Comparison of ENCODE assay signal across 25 cellular contexts in the genomic region with DNA sequence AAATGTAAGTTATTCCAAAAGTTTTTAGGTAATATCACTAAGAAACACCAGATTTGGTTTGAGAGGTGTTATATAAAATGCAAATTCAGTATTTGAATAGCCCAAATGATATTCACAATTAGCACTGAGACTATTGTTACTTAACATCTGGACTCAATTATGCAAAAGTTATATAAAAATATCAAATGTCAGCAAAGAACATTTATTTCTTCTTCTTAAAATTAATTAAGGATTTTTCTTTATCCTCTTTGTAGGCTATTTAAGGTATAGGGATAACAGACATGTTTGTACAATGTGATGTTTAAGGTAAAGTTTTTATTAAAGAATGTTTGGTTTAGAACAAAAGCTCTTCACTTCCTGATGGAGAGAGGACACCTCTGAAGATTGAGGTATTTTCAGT.
DNase-seq lines count a peak whose midpoint lies in the region; ATAC-seq, FAIRE-seq and TF ChIP-seq lines count a peak whose summit lies in the region.
"Had no signal": no experiment of that assay in that cellular context is flagged by ENCODE, and none has a peak within 500 bp of the region (broad histone marks: within the 10 kb centered on the region; RNA-seq: fewer than 3 reads in every experiment).

No MANE protein-coding gene starts in this region.

- H3K4me2 ChIP-seq in HepG2 (ENCODE audit: low read depth, low read length) (no peak overlapping the region), K562 (ENCODE audit: insufficient read depth, low read length) (no peak overlapping the region), H1 (ENCODE audit: insufficient read depth in 1 of 2, low read depth in 2 of 2, low read length in 2 of 2) (no peak overlapping the region), neural progenitor cell (no peak overlapping the region), neuronal stem cell (ENCODE audit: insufficient read depth, low read length, poor library complexity, severe bottlenecking) (no peak overlapping the region)
- H3K4me2 ChIP-seq: A549; BLaER1 treated with 17β-estradiol and CSF1 and Interleukin-3, amounts not matched to agents 10 nM and 100 nM had no signal

- H2AFZ ChIP-seq in HepG2 (ENCODE audit: low read length) (no peak overlapping the region), K562 (ENCODE audit: low read depth, low read length) (no peak overlapping the region), H1 (ENCODE audit: low read length) (0 out of 2 replicates have a peak overlapping the region, but pooled peaks have one; percentile 27), neural progenitor cell (replicated peaks) (peak overlapping the region; percentile 50), neuronal stem cell (ENCODE audit: low read length) (no peak overlapping the region)

- ATAC-seq in HepG2: no peak
- no peak for ATAC-seq in right lobe of liver
- no peak for ATAC-seq in K562
- ATAC-seq in GM21528 (IDR thresholded peaks at IDR 0.05; ENCODE audit: low FRiP score, unreplicated experiment): no peak
- ATAC-seq: A549; CD8-positive, alpha-beta T cell had no signal

- H2BK15ac ChIP-seq in H1 (ENCODE audit: low read length): no peak overlapping the region
- no peak overlapping the region for H2BK15ac ChIP-seq in neuronal stem cell (ENCODE audit: low read length)

- no peak overlapping the region for H2AK5ac ChIP-seq in H1 (ENCODE audit: low read depth, low read length)
- no peak overlapping the region for H2AK5ac ChIP-seq in neuronal stem cell (ENCODE audit: low read depth, low read length)

- H4K20me1 ChIP-seq in HepG2 (ENCODE audit: insufficient read depth, low read length) (no peaks in the 10 kb centered on the region), K562 (replicated peaks; ENCODE audit: control insufficient read depth, insufficient read depth, low read length) (no peaks in the 10 kb centered on the region), H1 (replicated peaks in 1 of 2; ENCODE audit: control insufficient read depth in 1 of 2, insufficient read depth in 2 of 2, low read length in 2 of 2) (no peaks in the 10 kb centered on the region), neural progenitor cell (ENCODE audit: low read depth) (no peaks in the 10 kb centered on the region)
- H4K20me1 ChIP-seq: BLaER1 treated with 17β-estradiol and CSF1 and Interleukin-3, amounts not matched to agents 10 nM and 100 nM had no signal

- H3K36me3 Mint-ChIP-seq in neural progenitor cell: no peaks in the 10 kb centered on the region
- H3K36me3 Mint-ChIP-seq: CD8-positive, alpha-beta T cell had no signal

- H3K23ac ChIP-seq in H1 (ENCODE audit: insufficient read length) (no peak overlapping the region), neuronal stem cell (ENCODE audit: low read depth, low read length, poor library complexity) (no peak overlapping the region)

- no peak overlapping the region for H3K4me3 Mint-ChIP-seq in neural progenitor cell
- H3K4me3 Mint-ChIP-seq: B cell; CD4-positive, alpha-beta T cell; CD8-positive, alpha-beta T cell had no signal

- no peak overlapping the region for H4K5ac ChIP-seq in H1 (ENCODE audit: insufficient read length, low read depth, low read length)

- no peak for TF ChIP-seq CTCF in HepG2 (CRISPR knock-in tag; IDR thresholded peaks at IDR 0.05)
- no peak for TF ChIP-seq CTCF in right lobe of liver (IDR thresholded peaks at IDR 0.05)
- no peak for TF ChIP-seq CTCF in K562 (IDR thresholded peaks at IDR 0.05 in 2 of 3, conservative IDR thresholded peaks at IDR 0.05 in 1 of 3; ENCODE audit: insufficient read depth in 2 of 3, low read depth in 1 of 3, low read length in 3 of 3)
- TF ChIP-seq CTCF in H1 (IDR thresholded peaks at IDR 0.05; ENCODE audit: control extremely low read depth in 1 of 3, insufficient read depth in 1 of 3, low read depth in 1 of 3, low read length in 3 of 3): no peak
- TF ChIP-seq CTCF in neural progenitor cell (IDR thresholded peaks at IDR 0.05): no peak

- no peak overlapping the region for H3K9ac ChIP-seq in HepG2 (ENCODE audit: insufficient read depth, low read depth, low read length)
- H3K9ac ChIP-seq in K562 (ENCODE audit: insufficient read depth in 1 of 2, low read depth in 2 of 2, low read length in 2 of 2): no peak overlapping the region
- H3K9ac ChIP-seq in H1 (replicated peaks in 1 of 4; ENCODE audit: extremely low read depth in 1 of 4, low read depth in 3 of 4, low read length in 3 of 4): no peak overlapping the region
- no peak overlapping the region for H3K9ac ChIP-seq in neural progenitor cell
- H3K9ac ChIP-seq in neuronal stem cell (ENCODE audit: low read depth, low read length, poor library complexity): no peak overlapping the region
- H3K9ac ChIP-seq: BLaER1 treated with 17β-estradiol and CSF1 and Interleukin-3, amounts not matched to agents 10 nM and 100 nM had no signal

- no peaks in the 10 kb centered on the region for H3K79me1 ChIP-seq in H1 (ENCODE audit: low read depth, low read length)
- no peaks in the 10 kb centered on the region for H3K79me1 ChIP-seq in neuronal stem cell (ENCODE audit: low read depth, low read length)

- H2BK120ac ChIP-seq in H1 (replicated peaks; ENCODE audit: low read depth, low read length) (no peak overlapping the region), neuronal stem cell (ENCODE audit: low read depth, low read length) (no peak overlapping the region)

- in situ Hi-C loops in HepG2 (cut with HindIII; ENCODE audit: extremely low pct_ligation_motif_present, low pct_unique_long_range_greater_than_20kb): no loop called here
- in situ Hi-C loops in K562 (cut with MboI): no loop called here

- no peak overlapping the region for H3K56ac ChIP-seq in H1 (replicated peaks; ENCODE audit: insufficient read length, low read depth, low read length)

- H3K27me3 ChIP-seq in HepG2 (ENCODE audit: control insufficient read depth in 1 of 2, insufficient read depth in 2 of 2, low read length in 2 of 2) (no peaks in the 10 kb centered on the region; a peak in 1 of 5 replicates), right lobe of liver (no peaks in the 10 kb centered on the region), K562 (ENCODE audit: control insufficient read depth in 2 of 2, insufficient read depth in 2 of 2, low read length in 2 of 2) (no peaks in the 10 kb centered on the region), H1 (replicated peaks in 1 of 4; ENCODE audit: control insufficient read depth in 3 of 4, extremely low read depth in 1 of 4, insufficient read depth in 3 of 4, low read length in 3 of 4) (no peaks in the 10 kb centered on the region), neural progenitor cell (no peaks in the 10 kb centered on the region), neuronal stem cell (ENCODE audit: control insufficient read depth in 3 of 3, insufficient read depth in 3 of 3, low read depth in 1 of 3, low read length in 3 of 3) (no peaks in the 10 kb centered on the region)
- H3K27me3 ChIP-seq: BLaER1 treated with 17β-estradiol and CSF1 and Interleukin-3, amounts not matched to agents 10 nM and 100 nM had no signal

- no peak overlapping the region for H3K14ac ChIP-seq in H1 (ENCODE audit: insufficient read length)
- no peak overlapping the region for H3K14ac ChIP-seq in neuronal stem cell (ENCODE audit: low read length)

- H3K27ac ChIP-seq in HepG2 (ENCODE audit: extremely low read length, insufficient read depth, low read length): no peak overlapping the region
- H3K27ac ChIP-seq in right lobe of liver: no peak overlapping the region
- no peak overlapping the region for H3K27ac ChIP-seq in K562 (ENCODE audit: extremely low read depth, low read depth, low read length)
- no peak overlapping the region for H3K27ac ChIP-seq in H1 (ENCODE audit: low read depth, low read length)
- no peak overlapping the region for H3K27ac ChIP-seq in neural progenitor cell
- no peak overlapping the region for H3K27ac ChIP-seq in neuronal stem cell (replicated peaks; ENCODE audit: low read length)
- H3K27ac ChIP-seq: 22Rv1; A549; BLaER1 treated with 17β-estradiol and CSF1 and Interleukin-3, amounts not matched to agents 10 nM and 100 nM; C4-2B had no signal

- H3K9me3 ChIP-seq in HepG2 (ENCODE audit: low read length) (no peaks in the 10 kb centered on the region), right lobe of liver (no peaks in the 10 kb centered on the region), K562 (replicated peaks; ENCODE audit: control insufficient read depth, insufficient read depth, low read depth, low read length) (no peaks in the 10 kb centered on the region; the same call in 1 of the 2 replicates), H1 (ENCODE audit: insufficient read depth in 2 of 2, low read depth in 1 of 2, low read length in 1 of 2) (no peaks in the 10 kb centered on the region), neural progenitor cell (ENCODE audit: low read depth) (no peaks in the 10 kb centered on the region), neuronal stem cell (replicated peaks in 1 of 2; ENCODE audit: control insufficient read depth in 2 of 2, insufficient read depth in 1 of 2, low read depth in 1 of 2, low read length in 2 of 2) (no peaks in the 10 kb centered on the region)
- H3K9me3 ChIP-seq: A549; BLaER1 treated with 17β-estradiol and CSF1 and Interleukin-3, amounts not matched to agents 10 nM and 100 nM; Caco-2 had no signal

- H3K79me2 ChIP-seq in HepG2 (ENCODE audit: insufficient read depth, low read length) (no peaks in the 10 kb centered on the region), K562 (ENCODE audit: control insufficient read depth, insufficient read depth, low read length) (no peaks in the 10 kb centered on the region), H1 (ENCODE audit: control insufficient read depth in 1 of 2, insufficient read depth in 2 of 2, low read length in 2 of 2) (no peaks in the 10 kb centered on the region), neural progenitor cell (ENCODE audit: low read depth) (no peaks in the 10 kb centered on the region)

- no peaks in the 10 kb centered on the region for H3K4me1 ChIP-seq in HepG2 (ENCODE audit: insufficient read depth, low read length)
- H3K4me1 ChIP-seq in right lobe of liver: no peaks in the 10 kb centered on the region
- no peaks in the 10 kb centered on the region for H3K4me1 ChIP-seq in K562 (replicated peaks in 1 of 2; ENCODE audit: control insufficient read depth in 2 of 2, insufficient read depth in 2 of 2, low read length in 2 of 2)
- H3K4me1 ChIP-seq in H1 (replicated peaks in 1 of 4; ENCODE audit: control insufficient read depth in 3 of 4, insufficient read depth in 4 of 4, low read length in 3 of 4): no peaks in the 10 kb centered on the region
- peaks cover 21% of the 10 kb centered on the region for H3K4me1 ChIP-seq in neural progenitor cell
- H3K4me1 ChIP-seq in neuronal stem cell (ENCODE audit: control insufficient read depth in 2 of 2, insufficient read depth in 1 of 2, low read depth in 1 of 2, low read length in 2 of 2): no peaks in the 10 kb centered on the region
- H3K4me1 ChIP-seq: A549; BLaER1 treated with 17β-estradiol and CSF1 and Interleukin-3, amounts not matched to agents 10 nM and 100 nM; Caco-2 had no signal

- TF ChIP-seq POLR2A in HepG2 (IDR thresholded peaks at IDR 0.05; ENCODE audit: insufficient read depth in 1 of 2, low read depth in 2 of 2, low read length in 2 of 2) (no peak), right lobe of liver (IDR thresholded peaks at IDR 0.05) (no peak), K562 (conservative IDR thresholded peaks at IDR 0.05) (no peak), H1 (IDR thresholded peaks at IDR 0.05; ENCODE audit: control extremely low read depth in 1 of 2, low read depth in 2 of 2, low read length in 2 of 2) (no peak)

- no peak for TF ChIP-seq RAD21 in HepG2 (CRISPR knock-in tag; IDR thresholded peaks at IDR 0.05)
- no peak for TF ChIP-seq RAD21 in K562 (CRISPR knock-in tag; conservative IDR thresholded peaks at IDR 0.05 in 1 of 2, IDR thresholded peaks at IDR 0.05 in 1 of 2)
- no peak for TF ChIP-seq RAD21 in H1 (IDR thresholded peaks at IDR 0.05 in 1 of 2, conservative IDR thresholded peaks at IDR 0.05 in 1 of 2; ENCODE audit: low read depth in 2 of 2, low read length in 2 of 2)

- H3K27ac Mint-ChIP-seq in neural progenitor cell: no peak overlapping the region
- H3K27ac Mint-ChIP-seq: B cell; CD4-positive, alpha-beta T cell; CD8-positive, alpha-beta T cell had no signal

- POLR2A ChIA-PET in HepG2 (lab: Yijun Ruan, JAX) (no interaction called here), K562 (lab: Yijun Ruan, JAX) (no interaction called here), H1 (lab: Charles Lee; ENCODE audit: partially characterized antibody) (no interaction called here)

- DNase-seq in HepG2 (ENCODE audit: low spot score) (no peak), right lobe of liver (no peak), K562 (ENCODE audit: extremely low read depth in 1 of 4, low spot score in 3 of 4) (no peak), H1 (ENCODE audit: low read depth in 1 of 2, low spot score in 2 of 2) (no peak), neural progenitor cell (ENCODE audit: low spot score) (no peak), neuronal stem cell (ENCODE audit: low spot score) (no peak)
- DNase-seq in activated CD4-positive, alpha-beta T cell treated with anti-CD3 and anti-CD28 coated beads for 1 hour: no peak
- DNase-seq: AML-193; Caco-2; Calu3; CD4-positive, alpha-beta T cell; CD8-positive, alpha-beta T cell; DMS53; DMS79; GF-D8 had no signal

- H3K23me2 ChIP-seq in H1 (ENCODE audit: low read depth, low read length): no peaks in the 10 kb centered on the region

- H4K8ac ChIP-seq in H1 (ENCODE audit: extremely low read depth, insufficient read depth, low read length) (no peak overlapping the region), neuronal stem cell (ENCODE audit: low read depth, low read length) (no peak overlapping the region)

- H3K9me1 ChIP-seq in K562 (ENCODE audit: control insufficient read depth, insufficient read depth, low read length): no peaks in the 10 kb centered on the region

- H3K4me3 ChIP-seq in HepG2 (replicated peaks in 1 of 3; ENCODE audit: insufficient read depth in 1 of 3, low read depth in 2 of 3, low read length in 3 of 3) (no peak overlapping the region), right lobe of liver (no peak overlapping the region), K562 (no peak overlapping the region), H1 (ENCODE audit: extremely low read depth in 1 of 4, insufficient read depth in 2 of 4, low read depth in 3 of 4, low read length in 4 of 4) (no peak overlapping the region), neural progenitor cell (no peak overlapping the region), neuronal stem cell (ENCODE audit: low read length in 2 of 2) (no peak overlapping the region)
- H3K4me3 ChIP-seq: A549; BLaER1 treated with 17β-estradiol and CSF1 and Interleukin-3, amounts not matched to agents 10 nM and 100 nM had no signal

- no peaks in the 10 kb centered on the region for H3F3A ChIP-seq in neural progenitor cell (ENCODE audit: low read depth)

- H4K91ac ChIP-seq in H1 (replicated peaks; ENCODE audit: insufficient read length, low read length) (no peak overlapping the region), neuronal stem cell (ENCODE audit: low read depth, low read length, poor library complexity) (no peak overlapping the region)

- no peak overlapping the region for H2BK12ac ChIP-seq in H1 (ENCODE audit: low read depth, low read length)
- H2BK12ac ChIP-seq in neuronal stem cell (ENCODE audit: low read length): no peak overlapping the region

- H3K36me3 ChIP-seq in HepG2 (replicated peaks in 1 of 2; ENCODE audit: control insufficient read depth in 1 of 2, insufficient read depth in 2 of 2, low read length in 2 of 2): no peaks in the 10 kb centered on the region
- no peaks in the 10 kb centered on the region for H3K36me3 ChIP-seq in right lobe of liver
- H3K36me3 ChIP-seq in K562 (ENCODE audit: control insufficient read depth, insufficient read depth, low read length): no peaks in the 10 kb centered on the region
- no peaks in the 10 kb centered on the region for H3K36me3 ChIP-seq in H1 (ENCODE audit: control insufficient read depth in 2 of 4, insufficient read depth in 4 of 4, low read length in 3 of 4)
- no peaks in the 10 kb centered on the region for H3K36me3 ChIP-seq in neural progenitor cell
- H3K36me3 ChIP-seq in neuronal stem cell (replicated peaks in 1 of 2; ENCODE audit: control insufficient read depth in 2 of 2, insufficient read depth in 2 of 2, low read length in 2 of 2): no peaks in the 10 kb centered on the region
- H3K36me3 ChIP-seq: BLaER1 treated with 17β-estradiol and CSF1 and Interleukin-3, amounts not matched to agents 10 nM and 100 nM had no signal

- peaks cover under 1% of the 10 kb centered on the region for H3K4me1 Mint-ChIP-seq in neural progenitor cell
- H3K4me1 Mint-ChIP-seq: B cell had no signal

- no peaks in the 10 kb centered on the region for H3K9me3 Mint-ChIP-seq in neural progenitor cell
- H3K9me3 Mint-ChIP-seq: CD4-positive, alpha-beta T cell; CD8-positive, alpha-beta T cell had no signal

- H3K4ac ChIP-seq in H1 (replicated peaks; ENCODE audit: insufficient read length, low read depth, low read length): no peak overlapping the region
- H3K4ac ChIP-seq in neuronal stem cell (ENCODE audit: low read length): no peak overlapping the region

- CTCF ChIA-PET in HepG2 (lab: Yijun Ruan, JAX; ENCODE audit: low intra/inter-chr PET ratio, low total read pairs) (no interaction called here), K562 (lab: Yijun Ruan, JAX; ENCODE audit: low intra/inter-chr PET ratio) (no interaction called here), H1 (lab: Charles Lee; ENCODE audit: partially characterized antibody) (no interaction called here)

- intact Hi-C loops in HepG2 (cut with micrococcal nuclease; ENCODE audit: unreplicated experiment): no loop called here
- intact Hi-C loops in right lobe of liver (cut with DNase I): no loop called here
- intact Hi-C loops in K562 (cut with micrococcal nuclease): no loop called here

- BruUV-seq in HepG2 (replicated peaks; lab: Mats Ljungman, UMichigan): no TSS peak
- no TSS peak for BruUV-seq in K562 (replicated peaks; lab: Mats Ljungman, UMichigan)

- no peak overlapping the region for H3K18ac ChIP-seq in H1 (ENCODE audit: extremely low read depth, low read length)
- no peak overlapping the region for H3K18ac ChIP-seq in neuronal stem cell (ENCODE audit: low read length)

- H2BK20ac ChIP-seq in H1 (ENCODE audit: low read length): no peak overlapping the region

- H2BK5ac ChIP-seq in H1 (ENCODE audit: low read depth, low read length): no peak overlapping the region
- no peak overlapping the region for H2BK5ac ChIP-seq in neuronal stem cell (ENCODE audit: low read length)

- FAIRE-seq in HepG2 (lab: Jason Lieb, UNC): no peak
- no peak for FAIRE-seq in K562 (lab: Jason Lieb, UNC)
- no peak for FAIRE-seq in H1 (lab: Jason Lieb, UNC)
- FAIRE-seq: A549, D721Med, G401.6, GM12891, GM19239 had no signal

- TF ChIP-seq EP300 in HepG2 (IDR thresholded peaks at IDR 0.05; ENCODE audit: low read depth in 2 of 2, low read length in 2 of 2) (no peak), HepG2 (CRISPR knock-in tag; IDR thresholded peaks at IDR 0.05; ENCODE audit: borderline replicate concordance) (no peak), K562 (IDR thresholded peaks at IDR 0.05; ENCODE audit: low read length) (no peak), H1 (IDR thresholded peaks at IDR 0.05; ENCODE audit: borderline replicate concordance in 1 of 2, low read depth in 2 of 2, low read length in 2 of 2) (no peak)

- H3K27me3 Mint-ChIP-seq in neural progenitor cell (ENCODE audit: insufficient read depth, low read depth): no peaks in the 10 kb centered on the region
- H3K27me3 Mint-ChIP-seq: B cell; CD4-positive, alpha-beta T cell had no signal

Comparison
In these comparisons a context has a peak if more than half of its experiments do, and no peak if none do; other contexts are left out.
1. H2AFZ ChIP-seq: peak in H1 (single experiment) and neural progenitor cell (single experiment); none in HepG2 (single experiment), K562 (single experiment) and neuronal stem cell (single experiment).
2. Of the 241 proteins assayed by ChIP-seq in both HepG2 and K562: peak only in HepG2: MAFK; only in K562: none; in both: none; in neither: 240.